9 cellular contexts compared by ENCODE assay signal in genomic region chr6:27312950-27313271, GRCh38. TPM values are rescaled to one million over a fixed set of nuclear protein-coding genes. Genes with fewer than 3 reads are reported as not detected.
DNase-seq lines count a peak whose midpoint lies in the region; ATAC-seq, FAIRE-seq and TF ChIP-seq lines count a peak whose summit lies in the region.
"Had no signal": no experiment of that assay in that cellular context is flagged by ENCODE, and none has a peak within 500 bp of the region (broad histone marks: within the 10 kb centered on the region; RNA-seq: fewer than 3 reads in every experiment).

No MANE protein-coding gene starts in this region.

- TF ChIP-seq CTCF in HepG2 (CRISPR knock-in tag; IDR thresholded peaks at IDR 0.05) (no peak), right lobe of liver (IDR thresholded peaks at IDR 0.05) (no peak), WI38 (IDR thresholded peaks at IDR 0.05; ENCODE audit: low read depth, low read length) (peak; percentile 14; the same call in 1 of the 2 replicates)

- FAIRE-seq in HepG2 (lab: Jason Lieb, UNC): no peak

- H3K27ac ChIP-seq in HepG2 (ENCODE audit: extremely low read length, insufficient read depth, low read length): no peak overlapping the region
- no peak overlapping the region for H3K27ac ChIP-seq in right lobe of liver

- BruUV-seq in HepG2 (replicated peaks; lab: Mats Ljungman, UMichigan): no TSS peak

- H3K9ac ChIP-seq in HepG2 (ENCODE audit: insufficient read depth, low read depth, low read length): no peak overlapping the region

- H3K9me3 ChIP-seq in HepG2 (ENCODE audit: low read length): peaks cover 6% of the 10 kb centered on the region; the same call in 1 of the 2 replicates
- no peaks in the 10 kb centered on the region for H3K9me3 ChIP-seq in right lobe of liver
- peaks cover 3% of the 10 kb centered on the region for H3K9me3 ChIP-seq in iPS-18c (ENCODE audit: control insufficient read depth, insufficient read depth, low read length)

- H4K20me1 ChIP-seq in HepG2 (ENCODE audit: insufficient read depth, low read length): no peaks in the 10 kb centered on the region

- no peak for TF ChIP-seq RAD21 in HepG2 (CRISPR knock-in tag; IDR thresholded peaks at IDR 0.05)

- H3K4me1 ChIP-seq in HepG2 (ENCODE audit: insufficient read depth, low read length) (peaks cover 12% of the 10 kb centered on the region), right lobe of liver (peaks cover 0 to 11% (median 0%) of the 10 kb centered on the region in 4 donors)

- H3K4me2 ChIP-seq in HepG2 (ENCODE audit: low read depth, low read length): peak overlapping the region; percentile 79

- in situ Hi-C loops in HepG2 (cut with HindIII; ENCODE audit: extremely low pct_ligation_motif_present, low pct_unique_long_range_greater_than_20kb): no loop called here

- DNase-seq in HepG2 (ENCODE audit: low spot score): no peak
- DNase-seq in right lobe of liver: no peak
- DNase-seq in stimulated activated naive CD4-positive, alpha-beta T cell (lab: John Stamatoyannopoulos, UW): no peak
- no peak for DNase-seq in activated effector memory CD4-positive, alpha-beta T cell treated with Interleukin-2 at 50 U/mL for 16 hours
- no peak for DNase-seq in EL
- no peak for DNase-seq in D341Med (ENCODE audit: low spot score)

- H3K4me3 ChIP-seq in HepG2 (replicated peaks in 1 of 3; ENCODE audit: insufficient read depth in 1 of 3, low read depth in 2 of 3, low read length in 3 of 3) (peak overlapping the region; percentile 12 to 70 (median 31); a peak in 3 of 6 replicates), right lobe of liver (no peak overlapping the region), WI38 (ENCODE audit: low read depth, low read length) (no peak overlapping the region), iPS-18c (ENCODE audit: insufficient read depth, low read depth, low read length) (peak overlapping the region; percentile 78; the same call in 1 of the 2 replicates)

- intact Hi-C loops in HepG2 (cut with micrococcal nuclease; ENCODE audit: unreplicated experiment): loop anchor here (1.0 to 5.0 kb wide), 5 partner anchors 166 to 439 kb away; no protein-coding TSS in a partner anchor
- intact Hi-C loops in right lobe of liver (cut with DNase I): no loop called here

- POLR2A ChIA-PET in HepG2 (lab: Yijun Ruan, JAX): interaction anchor here (1.2 kb wide), 1 partner anchor 76 kb away, joined by 3 read pairs; the partner anchor contains the start of gene ZNF391

- CTCF ChIA-PET in HepG2 (lab: Yijun Ruan, JAX; ENCODE audit: low intra/inter-chr PET ratio, low total read pairs): interaction anchor here (0.7 to 1.5 kb wide), 4 partner anchors 205 to 479 kb away, joined by 3 to 5 read pairs (median 4); no protein-coding TSS in a partner anchor

- H3K79me2 ChIP-seq in HepG2 (ENCODE audit: insufficient read depth, low read length): no peaks in the 10 kb centered on the region

- TF ChIP-seq EP300 in HepG2 (IDR thresholded peaks at IDR 0.05; ENCODE audit: low read depth in 2 of 2, low read length in 2 of 2) (no peak), HepG2 (CRISPR knock-in tag; IDR thresholded peaks at IDR 0.05; ENCODE audit: borderline replicate concordance) (no peak)

- H3K27me3 ChIP-seq in HepG2 (ENCODE audit: control insufficient read depth in 1 of 2, insufficient read depth in 2 of 2, low read length in 2 of 2): peaks cover 2 to 22% of the 10 kb centered on the region in 2 experiments; a peak in 2 of 5 replicates
- H3K27me3 ChIP-seq in right lobe of liver: peaks cover 4 to 10% of the 10 kb centered on the region in 2 donors

- peak overlapping the region; percentile 55 for H2AFZ ChIP-seq in HepG2 (ENCODE audit: low read length)

- H3K36me3 ChIP-seq in HepG2 (replicated peaks in 1 of 2; ENCODE audit: control insufficient read depth in 1 of 2, insufficient read depth in 2 of 2, low read length in 2 of 2): no peaks in the 10 kb centered on the region
- H3K36me3 ChIP-seq in right lobe of liver: no peaks in the 10 kb centered on the region

- ATAC-seq in HepG2 (no peak), right lobe of liver (no peak)

- 20% methylated on average over 5 of the region's 8 CpGs for WGBS in HepG2 (ENCODE audit: low lambda C conversion rate)
- WGBS in right lobe of liver (ENCODE audit: insufficient coverage, low coverage, low lambda C conversion rate, missing lambda C conversion rate): 15% methylated on average over 8 of the region's 8 CpGs

- TF ChIP-seq POLR2A in HepG2 (IDR thresholded peaks at IDR 0.05; ENCODE audit: insufficient read depth in 1 of 2, low read depth in 2 of 2, low read length in 2 of 2): no peak
- TF ChIP-seq POLR2A in right lobe of liver (IDR thresholded peaks at IDR 0.05): no peak

TF ChIP-seq in HepG2, 621 proteins besides CTCF, POLR2A, EP300 and RAD21 (continues in another document):
- TF ChIP-seq ZNF724P (CRISPR knock-in tag; IDR thresholded peaks at IDR 0.05; ENCODE audit: borderline replicate concordance): 0 out of 2 replicates have a peak, but pooled peaks have one; percentile 19
- no peak for TF ChIP-seq ZNF326 (CRISPR knock-in tag; IDR thresholded peaks at IDR 0.05; ENCODE audit: borderline replicate concordance)
- TF ChIP-seq ZNF276 (CRISPR knock-in tag; IDR thresholded peaks at IDR 0.05; ENCODE audit: low read depth): no peak
- no peak for TF ChIP-seq FOXO4 (CRISPR knock-in tag; conservative IDR thresholded peaks at IDR 0.05)
- TF ChIP-seq ZKSCAN1 (IDR thresholded peaks at IDR 0.05; ENCODE audit: low read length): no peak
- no peak for TF ChIP-seq MED1 (CRISPR knock-in tag; IDR thresholded peaks at IDR 0.05)
- TF ChIP-seq ZNF569 (CRISPR knock-in tag; IDR thresholded peaks at IDR 0.05; ENCODE audit: borderline replicate concordance): no peak

RNA-seq across cellular contexts. Expression of gene POM121L2, which starts 0.8 kb away (rescaled TPM):
- total RNA-seq in HepG2 (2016; rRNA removed; fragmentation: Illumina TruSeq; extraction: Trizol): not detected in 2 replicates
- not detected in 2 replicates for total RNA-seq in HepG2 (2016; cell fraction: cytosol; rRNA removed; fragmentation: Illumina TruSeq; extraction: Trizol; ENCODE audit: low read depth)
- total RNA-seq in HepG2 (2016; cell fraction: insoluble cytoplasmic fraction; rRNA removed; fragmentation: Illumina TruSeq; extraction: Trizol): not detected in 2 replicates
- total RNA-seq in HepG2 (2016; cell fraction: membrane; rRNA removed; fragmentation: Illumina TruSeq; extraction: Trizol): not detected in 2 replicates
- not detected in 2 replicates for total RNA-seq in HepG2 (2016; cell fraction: nucleus; rRNA removed; fragmentation: Illumina TruSeq; extraction: Trizol)
- 0.01 TPM in 1 of 2 replicates, not detected in the other for polyA plus RNA-seq in HepG2 (2011; rRNA removed)
- not detected in 2 replicates for polyA plus RNA-seq in HepG2 (2011; cell fraction: cytosol; rRNA removed)
- not detected in 2 replicates for polyA plus RNA-seq in HepG2 (2011; cell fraction: nucleus; rRNA removed)
- not detected in 2 replicates for polyA plus RNA-seq in HepG2 (2012)
- not detected in 2 replicates for polyA plus RNA-seq in HepG2 (2016; cell fraction: cytosol; fragmentation: Illumina TruSeq; extraction: Trizol; ENCODE audit: low read depth)
- polyA plus RNA-seq in HepG2 (2016; cell fraction: insoluble cytoplasmic fraction; fragmentation: Illumina TruSeq; extraction: Trizol; ENCODE audit: low read depth): not detected in 2 replicates
- not detected in 2 replicates for polyA plus RNA-seq in HepG2 (2016; cell fraction: membrane; fragmentation: Illumina TruSeq; extraction: Trizol; ENCODE audit: low read depth)
- not detected in 2 replicates for polyA plus RNA-seq in HepG2 (2016; cell fraction: nucleus; fragmentation: Illumina TruSeq; extraction: Trizol; ENCODE audit: insufficient read depth, low read depth)
- polyA minus RNA-seq in HepG2 (2011; rRNA and poly(A)+ RNA removed; ENCODE audit: low replicate concordance): not detected in 2 replicates
- not detected in 2 replicates for polyA minus RNA-seq in HepG2 (2011; cell fraction: cytosol; rRNA and poly(A)+ RNA removed)
- not detected in 2 replicates for polyA minus RNA-seq in HepG2 (2011; cell fraction: nucleus; rRNA and poly(A)+ RNA removed)
- total RNA-seq in right lobe of liver: not detected
- total RNA-seq: Daoy had no signal

Comparison
In these comparisons a context has a peak if more than half of its experiments do, and no peak if none do; other contexts are left out.
1. H3K4me3 ChIP-seq: peak in HepG2 (3 of 3) and iPS-18c (single experiment); none in right lobe of liver (0 of 3) and WI38 (single experiment).